ENCODE assay signal across 15 cellular contexts in the genomic region with DNA sequence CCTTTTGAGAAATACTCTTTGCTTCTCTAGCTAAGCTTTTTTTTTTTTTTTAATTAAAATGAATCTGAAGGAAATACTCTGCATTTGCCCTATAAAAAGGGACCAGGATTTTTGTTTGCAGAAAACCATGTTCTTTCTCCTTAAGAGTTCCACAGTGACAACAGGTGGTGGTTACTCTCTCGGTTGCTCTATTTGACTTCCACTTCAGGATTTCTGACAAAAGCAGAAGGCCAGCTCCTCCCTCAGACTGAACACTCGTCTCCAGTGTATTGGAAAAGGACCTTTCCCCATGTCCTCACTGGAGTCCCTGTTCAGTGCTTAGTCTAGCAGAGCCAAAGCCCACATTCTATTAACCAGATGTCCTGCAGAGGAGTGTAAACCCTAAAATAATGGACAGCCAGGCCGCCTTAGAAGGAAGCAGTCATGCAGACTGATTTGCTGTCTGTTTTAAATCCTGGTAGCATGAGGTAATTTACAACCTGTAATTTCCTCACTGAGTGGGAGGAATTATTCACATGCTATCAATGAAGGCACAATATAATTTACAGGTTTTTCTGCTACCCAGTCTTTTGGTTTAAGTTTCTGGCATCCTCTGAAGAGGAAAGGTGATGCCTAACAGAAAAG.
DNase-seq lines count a peak whose midpoint lies in the region; TF ChIP-seq lines count a peak whose summit lies in the region.
"Had no signal": no experiment of that assay in that cellular context is flagged by ENCODE, and none has a peak within 500 bp of the region (broad histone marks: within the 10 kb centered on the region; RNA-seq: fewer than 3 reads in every experiment).

No MANE protein-coding gene starts in this region.

- CTCF ChIA-PET in Caco-2 (lab: Charles Lee), result interaction anchor here (0.5 kb wide), 1 partner anchor 1994 kb away, joined by 3 read pairs; no protein-coding TSS in a partner anchor

- H3K4me1 ChIP-seq in Caco-2, result no peaks in the 10 kb centered on the region
- H3K4me1 ChIP-seq: breast epithelium, gastroesophageal sphincter had no signal

- H3K36me3 ChIP-seq in Caco-2 (ENCODE audit: control insufficient read depth, insufficient read depth, low read length), result no peaks in the 10 kb centered on the region
- H3K36me3 ChIP-seq: breast epithelium, gastroesophageal sphincter had no signal

- no peaks in the 10 kb centered on the region for H3K27me3 Mint-ChIP-seq in Caco-2 (ENCODE audit: insufficient read depth, unreplicated experiment)
- H3K27me3 Mint-ChIP-seq: naive B cell had no signal

- H3K4me1 Mint-ChIP-seq in Caco-2 (ENCODE audit: low read depth, unreplicated experiment), result peaks cover 6% of the 10 kb centered on the region
- H3K4me1 Mint-ChIP-seq: naive B cell; stimulated activated effector memory CD8-positive, alpha-beta T cell treated with anti-CD3 and anti-CD28 coated beads, Interleukin-12 subunit alpha, Interleukin-12 subunit beta, amount 100 ng/mL, for 72 hours had no signal

- intact Hi-C loops in Caco-2 (cut with micrococcal nuclease; ENCODE audit: unreplicated experiment), result no loop called here

- TF ChIP-seq CTCF in epithelial cell of proximal tubule (conservative IDR thresholded peaks at IDR 0.05; ENCODE audit: low read depth, low read length) (no peak), Caco-2 (IDR thresholded peaks at IDR 0.05; ENCODE audit: insufficient read depth in 1 of 2, low read depth in 1 of 2, low read length in 1 of 2, severe bottlenecking in 1 of 2, unreplicated experiment in 1 of 2) (no peak)

- H3K27ac Mint-ChIP-seq in Caco-2 (ENCODE audit: unreplicated experiment), result no peak overlapping the region
- H3K27ac Mint-ChIP-seq: stimulated activated effector memory CD8-positive, alpha-beta T cell treated with anti-CD3 and anti-CD28 coated beads, Interleukin-12 subunit alpha, Interleukin-12 subunit beta, amount 100 ng/mL, for 72 hours had no signal

- peak; percentile 88 for DNase-seq in DMS153 treated with DMSO at 0.1 percent for 48 hours (lab: John Stamatoyannopoulos, UW; ENCODE audit: unreplicated experiment)
- DNase-seq in NCI-H1105 (lab: John Stamatoyannopoulos, UW), result peak; percentile 57
- peak; percentile 99 for DNase-seq in NCI-H69 (lab: John Stamatoyannopoulos, UW)
- DNase-seq in epithelial cell of proximal tubule (ENCODE audit: low read depth), result peak; percentile 49
- no peak for DNase-seq in activated CD4-positive, alpha-beta T cell treated with anti-CD3 and anti-CD28 coated beads for 48 hours
- DNase-seq in activated gamma-delta T cell treated with Interleukin-2 at 50 U/mL for 16 hours, result no peak
- no peak for DNase-seq in dedifferentiated amniotic fluid mesenchymal stem cell (ENCODE audit: extremely low spot score)
- no peak for DNase-seq in Caco-2
- DNase-seq: naive B cell; NCI-H446 treated with DMSO at 0.1 percent for 48 hours; SIG-M5; stimulated activated CD4-positive, alpha-beta T cell treated with anti-CD3 and anti-CD28 coated beads, Interleukin-4, amount 100 ng/mL, for 24 hours had no signal

- no peaks in the 10 kb centered on the region for H3K9me3 Mint-ChIP-seq in Caco-2 (ENCODE audit: unreplicated experiment)

- no peaks in the 10 kb centered on the region for H3K27me3 ChIP-seq in Caco-2 (replicated peaks; ENCODE audit: control insufficient read depth, insufficient read depth, low read length)
- H3K27me3 ChIP-seq: breast epithelium had no signal

- POLR2A ChIA-PET in Caco-2 (lab: Charles Lee), result no interaction called here

- BruUV-seq in Caco-2 (replicated peaks; lab: Mats Ljungman, UMichigan), result no TSS peak

- H3K4me3 Mint-ChIP-seq in Caco-2 (ENCODE audit: unreplicated experiment), result no peak overlapping the region
- H3K4me3 Mint-ChIP-seq: naive B cell; stimulated activated effector memory CD8-positive, alpha-beta T cell treated with anti-CD3 and anti-CD28 coated beads, Interleukin-12 subunit alpha, Interleukin-12 subunit beta, amount 100 ng/mL, for 72 hours had no signal

- H3K36me3 Mint-ChIP-seq in Caco-2 (ENCODE audit: insufficient read depth, unreplicated experiment), result no peaks in the 10 kb centered on the region
- H3K36me3 Mint-ChIP-seq: naive B cell; stimulated activated effector memory CD8-positive, alpha-beta T cell treated with anti-CD3 and anti-CD28 coated beads, Interleukin-12 subunit alpha, Interleukin-12 subunit beta, amount 100 ng/mL, for 72 hours had no signal

- H3K4me3 ChIP-seq in epithelial cell of proximal tubule (ENCODE audit: low read depth, low read length) (no peak overlapping the region), Caco-2 (ENCODE audit: low read depth, low read length) (no peak overlapping the region)
- H3K4me3 ChIP-seq: breast epithelium, gastroesophageal sphincter had no signal

- no peaks in the 10 kb centered on the region for H3K9me3 ChIP-seq in Caco-2
- H3K9me3 ChIP-seq: breast epithelium, gastroesophageal sphincter had no signal

Comparison
In these comparisons a context has a peak if more than half of its experiments do, and no peak if none do; other contexts are left out.
1. DNase-seq: peak in DMS153 treated with DMSO at 0.1 percent for 48 hours (single experiment), NCI-H1105 (single experiment), NCI-H69 (single experiment) and epithelial cell of proximal tubule (single experiment); none in activated CD4-positive, alpha-beta T cell treated with anti-CD3 and anti-CD28 coated beads for 48 hours (single experiment), activated gamma-delta T cell treated with Interleukin-2 at 50 U/mL for 16 hours (single experiment), dedifferentiated amniotic fluid mesenchymal stem cell (single experiment) and Caco-2 (0 of 2).